Comparison of ENCODE assay signal across 19 cellular contexts in genomic region chr3:63135362-63135761, GRCh38.
DNase-seq lines count a peak whose midpoint lies in the region; ATAC-seq, FAIRE-seq and TF ChIP-seq lines count a peak whose summit lies in the region.
"Had no signal": no experiment of that assay in that cellular context is flagged by ENCODE, and none has a peak within 500 bp of the region (broad histone marks: within the 10 kb centered on the region; RNA-seq: fewer than 3 reads in every experiment).

No MANE protein-coding gene starts in this region.

- ATAC-seq in left lung: peak; percentile 94
- ATAC-seq: GM12878; naive thymus-derived CD8-positive, alpha-beta T cell had no signal

- TF ChIP-seq CTCF in bronchial epithelial cell (IDR thresholded peaks at IDR 0.05; ENCODE audit: insufficient read depth, low read length, severe bottlenecking) (no peak), left lung (IDR thresholded peaks at IDR 0.05) (no peak)

- intact Hi-C loops in left lung (cut with DNase I): no loop called here

- no peak overlapping the region for H3K4me3 ChIP-seq in bronchial epithelial cell (ENCODE audit: low read depth, low read length)
- H3K4me3 ChIP-seq in left lung: no peak overlapping the region
- H3K4me3 ChIP-seq: GM12878, uterus had no signal

- DNase-seq in Daoy (ENCODE audit: low read depth) (peak; percentile 15), NCI-H2029 (lab: John Stamatoyannopoulos, UW) (peak; percentile 12), bronchial epithelial cell (ENCODE audit: low read depth) (peak; percentile 40), left lung (no peak), NCI-H1436 treated with DMSO at 0.1 percent for 48 hours (lab: John Stamatoyannopoulos, UW) (no peak), activated T-cell treated with anti-CD3 and anti-CD28 coated beads for 4 hours (no peak), NCI-H146 treated with DMSO at 0.1 percent for 48 hours (lab: John Stamatoyannopoulos, UW; ENCODE audit: unreplicated experiment) (no peak), islet precursor cell (no peak)
- DNase-seq: AML-193; DMS79 treated with DMSO at 0.1 percent for 48 hours; effector CD4-positive, alpha-beta T cell; foreskin fibroblast; Kasumi-1; kidney glomerular epithelial cell; naive thymus-derived CD8-positive, alpha-beta T cell; stimulated activated naive CD4-positive, alpha-beta T cell; T-helper 9 cell; uterus had no signal

- no peaks in the 10 kb centered on the region for H3K4me1 ChIP-seq in left lung
- H3K4me1 ChIP-seq: uterus had no signal

- no peak for FAIRE-seq in bronchial epithelial cell (lab: Jason Lieb, UNC)
- FAIRE-seq: GM12878 had no signal

- H3K27me3 ChIP-seq in bronchial epithelial cell (ENCODE audit: control insufficient read depth, insufficient read depth, low read length) (no peaks in the 10 kb centered on the region), left lung (no peaks in the 10 kb centered on the region)
- H3K27me3 ChIP-seq: uterus had no signal

- H3K27ac ChIP-seq in left lung: no peak overlapping the region
- H3K27ac ChIP-seq: uterus had no signal

- H3K36me3 ChIP-seq in bronchial epithelial cell (ENCODE audit: control insufficient read depth, insufficient read depth, low read length): no peaks in the 10 kb centered on the region
- no peaks in the 10 kb centered on the region for H3K36me3 ChIP-seq in left lung
- H3K36me3 ChIP-seq: uterus had no signal

- no peaks in the 10 kb centered on the region for H3K9me3 ChIP-seq in left lung
- H3K9me3 ChIP-seq: uterus had no signal

Comparison
In these comparisons a context has a peak if more than half of its experiments do, and no peak if none do; other contexts are left out.
1. DNase-seq: peak in Daoy (single experiment), NCI-H2029 (single experiment) and bronchial epithelial cell (single experiment); none in left lung (0 of 2), NCI-H1436 treated with DMSO at 0.1 percent for 48 hours (single experiment), activated T-cell treated with anti-CD3 and anti-CD28 coated beads for 4 hours (single experiment), NCI-H146 treated with DMSO at 0.1 percent for 48 hours (single experiment) and islet precursor cell (single experiment).